In the genomic region with DNA sequence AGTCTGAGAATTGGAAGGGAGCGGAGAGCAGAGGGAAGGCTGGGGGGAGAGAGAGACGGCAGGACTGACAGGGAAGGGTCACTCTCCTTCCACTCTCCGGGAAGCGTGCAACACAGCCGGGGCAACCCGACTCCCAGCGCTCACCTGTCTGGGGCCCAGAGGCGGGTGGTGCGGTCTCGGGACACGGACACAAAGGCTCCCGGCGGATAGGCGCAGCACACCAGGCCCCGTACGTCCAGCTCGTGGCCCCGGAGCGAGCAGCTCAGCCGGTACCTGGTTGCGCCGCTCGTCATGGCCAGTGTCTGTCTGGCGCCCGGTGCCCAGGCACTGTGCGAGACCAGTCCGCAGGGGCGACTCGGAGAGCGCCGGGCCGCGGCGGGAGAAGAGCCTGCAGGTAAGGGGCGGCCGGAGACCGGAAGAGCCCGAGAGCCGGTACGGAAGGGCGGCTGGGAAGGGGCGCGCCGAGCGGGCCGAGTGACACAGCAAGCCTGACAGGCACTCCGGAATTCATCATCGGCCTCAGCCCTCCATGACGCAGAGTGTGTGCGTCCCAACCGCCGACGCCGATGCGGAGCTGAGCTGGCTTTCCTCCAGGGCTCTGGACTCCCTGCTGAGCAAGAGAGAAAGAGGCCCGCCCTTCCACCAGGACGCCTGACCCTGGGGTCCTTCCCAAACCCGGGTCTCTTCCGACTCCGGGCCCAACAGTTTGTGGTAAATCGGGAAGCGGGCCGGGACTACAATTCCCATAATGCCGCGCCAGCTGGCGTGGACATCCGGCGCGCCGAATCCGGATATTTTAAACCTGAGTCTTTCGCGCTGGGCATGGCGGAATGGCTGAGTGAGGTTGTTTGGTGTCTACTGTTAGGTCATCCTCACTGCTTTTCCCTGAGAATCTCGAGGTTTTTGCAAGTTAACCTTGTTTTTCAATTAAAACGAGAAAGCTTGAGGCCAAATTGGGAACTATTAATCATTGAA, we compare ENCODE assay signal across 8 cellular contexts. TPM values are rescaled to one million over a fixed set of nuclear protein-coding genes. Genes with fewer than 3 reads are reported as not detected.
DNase-seq lines count a peak whose midpoint lies in the region; ATAC-seq and TF ChIP-seq lines count a peak whose summit lies in the region.

Gene PLAA, minus strand, starts transcription at position 490 of the 975 bp plus-strand sequence. Its CDS starts 197 bp downstream, at position 293.

- DNase-seq in GM12864 (ENCODE audit: low read depth) (peak; percentile 74), NCI-H1105 treated with DMSO at 0.1 percent for 48 hours (lab: John Stamatoyannopoulos, UW) (peak; percentile 95), T-helper 1 cell (peak; percentile 64 to 91 (median 80)), amniotic epithelial cell (ENCODE audit: low read depth) (peak; percentile 89), left cardiac atrium (peak; percentile 94), progenitor cell of endocrine pancreas (ENCODE audit: low spot score, unreplicated experiment) (peak; percentile 61), ureter (ENCODE audit: low spot score) (peak; percentile 91)

- H3K27me3 Mint-ChIP-seq in progenitor cell of endocrine pancreas, result no peaks in the 10 kb centered on the region

- H3K4me3 ChIP-seq in GM12864 (ENCODE audit: low read depth, low read length), result peak within 1 kb of the TSS; percentile 100

- peaks cover 16% of the 10 kb centered on the region for H3K4me1 Mint-ChIP-seq in progenitor cell of endocrine pancreas (ENCODE audit: low read depth)

- H3K9me3 Mint-ChIP-seq in progenitor cell of endocrine pancreas (ENCODE audit: low read depth), result no peaks in the 10 kb centered on the region

- ATAC-seq in HG02642 (IDR thresholded peaks at IDR 0.05; ENCODE audit: poor library complexity, unreplicated experiment) (peak; percentile 99), left cardiac atrium (peak; percentile 100)

- H3K27ac Mint-ChIP-seq in progenitor cell of endocrine pancreas, result peak within 1 kb of the TSS; percentile 100

- H3K4me3 Mint-ChIP-seq in progenitor cell of endocrine pancreas (ENCODE audit: low read depth), result peak within 1 kb of the TSS; percentile 98

- TF ChIP-seq CTCF in GM12864 (IDR thresholded peaks at IDR 0.05; ENCODE audit: low read depth, low read length, missing control alignments), result peak; percentile 22
- peak; percentile 36 for TF ChIP-seq CTCF in progenitor cell of endocrine pancreas (IDR thresholded peaks at IDR 0.05; ENCODE audit: unreplicated experiment)

- intact Hi-C loops in left cardiac atrium (cut with DNase I), result loop anchor here in 1 of 2 donors (10.0 kb wide), 1 partner anchor 52 kb away; the partner anchor contains the start of gene CAAP1

- no peaks in the 10 kb centered on the region for H3K36me3 Mint-ChIP-seq in progenitor cell of endocrine pancreas (ENCODE audit: insufficient read depth)

RNA-seq across cellular contexts. Expression of gene PLAA, which starts in this region (rescaled TPM):
- total RNA-seq in left cardiac atrium, result 10 to 100 TPM; 25.7 to 26.6 TPM
- total RNA-seq in progenitor cell of endocrine pancreas, result 46.0 and 46.6 TPM in 2 replicates
- total RNA-seq in ureter, result 26.0 TPM

Comparison
In these comparisons a context has a peak if more than half of its experiments do, and no peak if none do; other contexts are left out.
1. Peak in every context shown above with its lines: DNase-seq, ATAC-seq and H3K4me3 ChIP-seq.